ENCODE assay signal across 17 cellular contexts in the genomic region with DNA sequence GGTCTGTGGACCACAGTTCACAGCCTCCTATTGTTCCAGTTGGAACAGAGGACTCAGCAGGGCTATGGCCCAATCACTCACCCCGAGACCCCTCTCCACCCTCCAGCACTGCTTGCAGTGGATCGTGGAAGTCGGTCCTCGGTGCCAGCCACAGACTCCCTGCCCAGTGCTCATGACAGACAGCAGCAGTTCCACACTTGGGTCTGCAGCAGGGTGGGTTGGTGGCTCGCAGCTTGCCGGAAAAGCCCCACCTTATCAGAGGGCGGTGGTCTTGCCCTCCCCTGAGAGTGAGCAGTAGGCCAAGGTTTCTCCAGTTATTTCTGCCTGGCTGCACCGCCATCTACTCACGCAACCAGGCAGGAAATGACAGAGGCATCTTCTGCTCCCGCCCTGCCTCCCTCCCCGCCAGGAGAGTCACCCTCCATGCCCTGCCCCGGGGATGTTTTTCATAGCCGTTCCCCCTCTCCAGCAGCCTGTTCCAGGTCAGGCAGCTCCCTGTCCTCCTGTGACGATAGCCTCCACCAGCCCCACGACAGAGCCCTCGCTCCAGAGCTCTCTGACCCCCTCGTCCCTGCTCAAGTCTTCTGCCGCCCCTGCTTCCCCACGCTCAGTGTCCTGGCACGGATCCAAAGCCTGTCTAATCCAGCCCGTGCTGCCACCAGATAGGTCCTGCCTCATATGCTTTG. TPM values are rescaled to one million over a fixed set of nuclear protein-coding genes. Genes with fewer than 3 reads are reported as not detected.
DNase-seq lines count a peak whose midpoint lies in the region; ATAC-seq, FAIRE-seq and TF ChIP-seq lines count a peak whose summit lies in the region.
"Had no signal": no experiment of that assay in that cellular context is flagged by ENCODE, and none has a peak within 500 bp of the region (broad histone marks: within the 10 kb centered on the region; RNA-seq: fewer than 3 reads in every experiment).

No MANE protein-coding gene starts in this region.

- H3K36me3 ChIP-seq in SK-N-MC (ENCODE audit: insufficient read depth, low read length) (no peaks in the 10 kb centered on the region), kidney (ENCODE audit: control insufficient read depth in 1 of 2, insufficient read depth in 2 of 2, low read length in 2 of 2) (no peaks in the 10 kb centered on the region)
- H3K36me3 ChIP-seq: right atrium auricular region had no signal

- H3K9me3 ChIP-seq in SK-N-MC (ENCODE audit: low read depth, low read length) (no peaks in the 10 kb centered on the region), kidney (ENCODE audit: control insufficient read depth in 1 of 2, low read length in 2 of 2) (no peaks in the 10 kb centered on the region)
- H3K9me3 ChIP-seq: right atrium auricular region had no signal

- intact Hi-C loops in kidney (cut with DNase I), result no loop called here

- H3K9ac ChIP-seq in SK-N-MC (ENCODE audit: insufficient read length), result no peak overlapping the region
- no peak overlapping the region for H3K9ac ChIP-seq in kidney (ENCODE audit: low read length in 2 of 2)

- peak overlapping the region; percentile 28; the same call in 1 of the 2 replicates for H3K4me3 ChIP-seq in SK-N-MC
- H3K4me3 ChIP-seq in kidney (ENCODE audit: low read length in 2 of 2), result no peak overlapping the region
- H3K4me3 ChIP-seq: right atrium auricular region had no signal

- ATAC-seq in HG03432 (IDR thresholded peaks at IDR 0.05; ENCODE audit: unreplicated experiment) (no peak), GM19328 (IDR thresholded peaks at IDR 0.05; ENCODE audit: unreplicated experiment) (no peak)
- ATAC-seq: activated CD8-positive, alpha-beta T cell treated with anti-CD3 and anti-CD28 coated beads, Interleukin-2, amount 10 ng/mL, durations not matched to agents 7 days and 5 days; effector memory CD8-positive, alpha-beta T cell had no signal

- DNase-seq in DMS 273 (lab: John Stamatoyannopoulos, UW; ENCODE audit: unreplicated experiment) (peak; percentile 83), DMS 273 treated with DMSO at 0.1 percent for 48 hours (lab: John Stamatoyannopoulos, UW) (no peak), NCI-H1694 (lab: John Stamatoyannopoulos, UW) (peak; percentile 50), SK-N-MC (ENCODE audit: low read depth, low spot score) (no peak), kidney (peak; percentile 58), activated gamma-delta T cell (lab: John Stamatoyannopoulos, UW) (no peak)
- DNase-seq: activated CD8-positive, alpha-beta T cell treated with anti-CD3 and anti-CD28 coated beads, Interleukin-2, amount 10 ng/mL, durations not matched to agents 7 days and 5 days; activated naive CD8-positive, alpha-beta T cell treated with anti-CD3 and anti-CD28 coated beads, Interleukin-2, amount 10 ng/mL, durations not matched to agents 7 days and 5 days; effector memory CD8-positive, alpha-beta T cell; GF-D8; NCI-H1105 treated with DMSO at 0.1 percent for 48 hours had no signal

- no peak overlapping the region for H3K27ac ChIP-seq in SK-N-MC
- no peak overlapping the region for H3K27ac ChIP-seq in kidney (ENCODE audit: low read depth in 2 of 2, low read length in 2 of 2)
- H3K27ac ChIP-seq: 22Rv1, right atrium auricular region had no signal

- H3K4me1 ChIP-seq in kidney (ENCODE audit: control insufficient read depth in 1 of 2, insufficient read depth in 1 of 2, low read depth in 1 of 2, low read length in 2 of 2), result no peaks in the 10 kb centered on the region
- H3K4me1 ChIP-seq: right atrium auricular region had no signal

- no peak for TF ChIP-seq CTCF in kidney (IDR thresholded peaks at IDR 0.05; ENCODE audit: borderline replicate concordance, extremely low read depth, insufficient read depth)

- FAIRE-seq in kidney (lab: Jason Lieb, UNC), result no peak

RNA-seq across cellular contexts. Expression of gene UNC5A, which starts 34.5 kb away (rescaled TPM):
- total RNA-seq in kidney, result 1.5 TPM
- not detected for polyA plus RNA-seq in kidney (ENCODE audit: insufficient read depth, low read depth, low replicate concordance)
- total RNA-seq: activated CD8-positive, alpha-beta T cell treated with anti-CD3 and anti-CD28 coated beads, Interleukin-2, amount 10 ng/mL, durations not matched to agents 7 days and 5 days; activated naive CD8-positive, alpha-beta T cell treated with anti-CD3 and anti-CD28 coated beads, Interleukin-2, amount 10 ng/mL, durations not matched to agents 7 days and 5 days; mononuclear cell; right atrium auricular region; SK-MEL-5 had no signal

RNA-seq across cellular contexts. Expression of gene HK3, which starts 54.3 kb away (rescaled TPM):
- total RNA-seq in kidney, result 21.2 TPM
- polyA plus RNA-seq in kidney (ENCODE audit: insufficient read depth, low read depth, low replicate concordance), result 2.0 TPM
- total RNA-seq: activated CD8-positive, alpha-beta T cell treated with anti-CD3 and anti-CD28 coated beads, Interleukin-2, amount 10 ng/mL, durations not matched to agents 7 days and 5 days; SK-MEL-5 had no signal

Comparison
In these comparisons a context has a peak if more than half of its experiments do, and no peak if none do; other contexts are left out.
1. DNase-seq: peak in DMS 273 (single experiment), NCI-H1694 (single experiment) and kidney (single experiment); none in DMS 273 treated with DMSO at 0.1 percent for 48 hours (single experiment), SK-N-MC (single experiment) and activated gamma-delta T cell (single experiment).